ENCODE assay signal across 8 cellular contexts in genomic region chr21:46325073-46325912, GRCh38. TPM values are rescaled to one million over a fixed set of nuclear protein-coding genes. Genes with fewer than 3 reads are reported as not detected.
DNase-seq lines count a peak whose midpoint lies in the region; ATAC-seq and TF ChIP-seq lines count a peak whose summit lies in the region.

No MANE protein-coding gene starts in this region.

- DNase-seq in A172 (ENCODE audit: low spot score) (peak; percentile 16), GM12865 (ENCODE audit: low read depth) (peak; percentile 64), NCI-H1694 (lab: John Stamatoyannopoulos, UW) (peak; percentile 27), dorsolateral prefrontal cortex (peak in 6 of 10 donors; percentile 24 to 65 (median 51)), lower leg skin (ENCODE audit: low spot score in 2 of 2) (peak in 1 of 2 donors; percentile 88)
- DNase-seq in activated CD4-positive, CD25-positive, alpha-beta regulatory T cell treated with anti-CD3 and anti-CD28 coated beads, Interleukin-2, amount 50 U/mL, for 72 hours, result peak; percentile 50
- peak; percentile 13 to 24 for DNase-seq in stimulated activated CD8-positive, alpha-beta memory T cell treated with anti-CD3 and anti-CD28 coated beads, Interleukin-2, amount 100 ng/mL, for 48 hours (ENCODE audit: low read depth in 2 of 2)

- intact Hi-C loops in dorsolateral prefrontal cortex (cut with DNase I) (loop anchor here (2.0 to 10.0 kb wide), 4 partner anchors 67 to 180 kb away; partner anchors contain the start of genes LSS (in 2 of the 2) and DIP2A (in 1 of the 2)), lower leg skin (cut with DNase I; ENCODE audit: low total_unique reads) (no loop called here)

- ATAC-seq in GM19351 (IDR thresholded peaks at IDR 0.05; ENCODE audit: unreplicated experiment), result no peak

- H3K27me3 ChIP-seq in dorsolateral prefrontal cortex, result no peaks in the 10 kb centered on the region

- TF ChIP-seq CTCF in GM12865 (IDR thresholded peaks at IDR 0.05; ENCODE audit: insufficient read depth, low read depth, low read length, missing control alignments), result peak; percentile 23
- peak in 20 of 56 donors; percentile 10 to 41 (median 22) for TF ChIP-seq CTCF in dorsolateral prefrontal cortex (IDR thresholded peaks at IDR 0.05 in 54 of 56, conservative IDR thresholded peaks at IDR 0.05 in 2 of 56; ENCODE audit: low read depth in 1 of 56, partially characterized antibody in 56 of 56)
- no peak for TF ChIP-seq CTCF in lower leg skin (IDR thresholded peaks at IDR 0.05)

- no peak for TF ChIP-seq POLR2A in lower leg skin (IDR thresholded peaks at IDR 0.05)

- H3K4me3 ChIP-seq in GM12865 (ENCODE audit: low read depth, low read length), result peak overlapping the region; percentile 73
- peak overlapping the region; percentile 57 to 100 (median 99) for H3K4me3 ChIP-seq in dorsolateral prefrontal cortex
- H3K4me3 ChIP-seq in lower leg skin (ENCODE audit: low read depth, poor library complexity, severe bottlenecking), result peak overlapping the region; percentile 74

- peak overlapping the region in 57 of 59 donors; percentile 28 to 99 (median 93) for H3K27ac ChIP-seq in dorsolateral prefrontal cortex

- WGBS in lower leg skin, 2 donors, result 9 to 11% methylated on average over 38 to 41 of the region's 43 CpGs

RNA-seq across cellular contexts. Expression of gene PCNT, which starts 1.3 kb away (rescaled TPM):
- 20.1 and 20.5 TPM in 2 replicates for total RNA-seq in A172 (2014; rRNA removed; shearing (Covaris generic))
- total RNA-seq in dorsolateral prefrontal cortex, result 100 to 1,000 TPM in 14 of 120 experiments, 10 to 100 TPM in 106; 48.0 to 125 (median 79.1) TPM
- 10 to 100 TPM; 30.3 to 44.0 (median 33.3) TPM for total RNA-seq in lower leg skin

RNA-seq across cellular contexts. Expression of gene C21orf58, which starts 1.6 kb away (rescaled TPM):
- 7.8 and 8.9 TPM in 2 replicates for total RNA-seq in A172 (2014; rRNA removed; shearing (Covaris generic))
- 10 to 100 TPM in 1 of 120 experiments, 1 to 10 TPM in 119; 2.4 to 11.8 (median 5.4) TPM for total RNA-seq in dorsolateral prefrontal cortex
- 1 to 10 TPM; 2.2 to 4.8 (median 2.3) TPM for total RNA-seq in lower leg skin

RNA-seq across cellular contexts. Expression of gene YBEY, which starts 39.2 kb away (rescaled TPM):
- 13.7 and 25.5 TPM in 2 replicates for total RNA-seq in A172 (2014; rRNA removed; shearing (Covaris generic))
- total RNA-seq in dorsolateral prefrontal cortex, result 10 to 100 TPM in 107 of 120 experiments, 1 to 10 TPM in 13; 4.9 to 22.3 (median 13.5) TPM
- total RNA-seq in lower leg skin, result 10 to 100 TPM in 3 of 4 donors, 1 to 10 TPM in 1; 7.4 to 21.7 (median 17.0) TPM

RNA-seq across cellular contexts. Expression of gene MCM3AP, which starts 39.9 kb away (rescaled TPM):
- total RNA-seq in A172 (2014; rRNA removed; shearing (Covaris generic)), result 57.6 and 61.7 TPM in 2 replicates
- 100 to 1,000 TPM in 83 of 120 experiments, 10 to 100 TPM in 37; 83.5 to 136 (median 104) TPM for total RNA-seq in dorsolateral prefrontal cortex
- 10 to 100 TPM; 45.5 to 71.4 (median 57.7) TPM for total RNA-seq in lower leg skin
